ENCODE assay signal across 24 cellular contexts in the genomic region with DNA sequence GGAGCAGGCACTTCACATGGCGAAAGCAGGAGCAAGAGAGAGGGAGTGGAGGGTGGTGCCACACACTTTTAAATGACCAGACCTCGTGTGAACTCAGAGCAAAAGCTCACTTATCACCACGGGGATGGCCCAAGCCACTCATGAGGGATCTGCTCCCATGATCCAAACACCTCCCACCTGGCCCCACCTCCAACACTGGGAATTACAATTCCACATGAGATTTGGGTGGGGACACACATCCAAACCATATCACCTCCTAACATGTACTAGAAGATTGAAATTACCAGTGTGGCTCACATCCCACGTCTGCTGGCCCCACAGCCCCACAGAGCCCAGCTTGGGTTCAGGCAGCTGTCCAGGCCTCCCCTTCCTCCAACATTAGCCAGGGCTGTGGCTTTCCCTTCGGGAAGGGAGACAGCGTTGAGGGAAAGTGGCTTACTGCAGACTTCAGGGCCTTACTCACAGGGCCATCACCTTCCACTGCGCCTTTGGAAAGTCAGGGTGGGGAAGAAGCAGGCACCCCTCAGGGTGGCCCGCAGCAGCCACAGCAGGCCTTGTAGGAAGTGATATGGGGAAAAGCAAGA. TPM values are rescaled to one million over a fixed set of nuclear protein-coding genes. Genes with fewer than 3 reads are reported as not detected.
"Had no signal": no experiment of that assay in that cellular context is flagged by ENCODE, and none has a peak within 500 bp of the region (broad histone marks: within the 10 kb centered on the region; RNA-seq: fewer than 3 reads in every experiment).

No MANE protein-coding gene starts in this region.

- H3K36me3 ChIP-seq: brain microvascular endothelial cell, uterus had no signal

- ATAC-seq: left lung; stimulated activated memory B cell treated with anti-CD40 and anti-IgM and Interleukin-4, amounts not matched to agents 10 μg/mL and 1 μg/mL and 100 μg/mL, for 72 hours; T-cell had no signal

- FAIRE-seq: endothelial cell of umbilical vein, keratinocyte had no signal

- DNase-seq: activated CD4-positive, alpha-beta T cell treated with anti-CD3 and anti-CD28 coated beads for 1 hour; activated CD4-positive, alpha-beta T cell treated with anti-CD3 and anti-CD28 coated beads, Interleukin-2, amount 50 U/mL, for 4 hours; activated naive CD4-positive, alpha-beta T cell; activated naive CD8-positive, alpha-beta T cell treated with anti-CD3 and anti-CD28 coated beads, Interleukin-2, amount 10 ng/mL, durations not matched to agents 7 days and 5 days; activated T-cell treated with anti-CD3 and anti-CD28 coated beads for 4 hours; brain microvascular endothelial cell; cortex of kidney; effector CD8-positive, alpha-beta T cell; esophagus squamous epithelium; left lung; nephron progenitor cell; T-cell; tibial artery had no signal

- H3K4me1 ChIP-seq: uterus had no signal

- H3K36me3 Mint-ChIP-seq: memory B cell; stimulated activated memory B cell treated with anti-CD40 and anti-IgM and Interleukin-4, amounts not matched to agents 10 μg/mL and 1 μg/mL and 100 μg/mL, for 72 hours; T-cell had no signal

- H3K4me3 Mint-ChIP-seq: activated naive CD8-positive, alpha-beta T cell treated with anti-CD3 and anti-CD28 coated beads, Interleukin-2, amount 10 ng/mL, durations not matched to agents 7 days and 5 days; central memory CD8-positive, alpha-beta T cell; memory B cell; nephron progenitor cell; stimulated activated memory B cell treated with anti-CD40 and anti-IgM and Interleukin-4, amounts not matched to agents 10 μg/mL and 1 μg/mL and 100 μg/mL, for 72 hours; T-cell had no signal

- H3K4me2 ChIP-seq: hepatocyte had no signal

- H3K27ac ChIP-seq: brain microvascular endothelial cell, esophagus squamous epithelium, hepatocyte, left lung, tibial artery, uterus had no signal

- H3K4me3 ChIP-seq: esophagus squamous epithelium, hepatocyte, left lung, tibial artery, uterus had no signal

- H3K9me3 ChIP-seq: esophagus squamous epithelium, left lung, tibial artery, uterus had no signal

- H3K27me3 ChIP-seq: brain microvascular endothelial cell, esophagus squamous epithelium, hepatocyte, left lung, tibial artery, uterus had no signal

- H3K27ac Mint-ChIP-seq: activated naive CD8-positive, alpha-beta T cell treated with anti-CD3 and anti-CD28 coated beads, Interleukin-2, amount 10 ng/mL, durations not matched to agents 7 days and 5 days; memory B cell; nephron progenitor cell; stimulated activated memory B cell treated with anti-CD40 and anti-IgM and Interleukin-4, amounts not matched to agents 10 μg/mL and 1 μg/mL and 100 μg/mL, for 72 hours; T-cell had no signal

- H3K9me3 Mint-ChIP-seq: activated naive CD8-positive, alpha-beta T cell treated with anti-CD3 and anti-CD28 coated beads, Interleukin-2, amount 10 ng/mL, durations not matched to agents 7 days and 5 days; central memory CD8-positive, alpha-beta T cell; memory B cell; nephron progenitor cell; stimulated activated memory B cell treated with anti-CD40 and anti-IgM and Interleukin-4, amounts not matched to agents 10 μg/mL and 1 μg/mL and 100 μg/mL, for 72 hours; T-cell had no signal

- H2AFZ ChIP-seq: hepatocyte had no signal

RNA-seq across cellular contexts. Expression of a gene that starts 59.8 kb away (rescaled TPM):
- total RNA-seq: activated naive CD8-positive, alpha-beta T cell treated with anti-CD3 and anti-CD28 coated beads, Interleukin-2, amount 10 ng/mL, durations not matched to agents 7 days and 5 days; endothelial cell of umbilical vein; esophagus squamous epithelium; fibroblast of villous mesenchyme; glomerular endothelial cell; osteocyte; pulmonary artery endothelial cell had no signal
- polyA plus RNA-seq: endothelial cell of umbilical vein, hepatocyte, keratinocyte had no signal
